Comparison of ENCODE assay signal across 8 cellular contexts in the genomic region with DNA sequence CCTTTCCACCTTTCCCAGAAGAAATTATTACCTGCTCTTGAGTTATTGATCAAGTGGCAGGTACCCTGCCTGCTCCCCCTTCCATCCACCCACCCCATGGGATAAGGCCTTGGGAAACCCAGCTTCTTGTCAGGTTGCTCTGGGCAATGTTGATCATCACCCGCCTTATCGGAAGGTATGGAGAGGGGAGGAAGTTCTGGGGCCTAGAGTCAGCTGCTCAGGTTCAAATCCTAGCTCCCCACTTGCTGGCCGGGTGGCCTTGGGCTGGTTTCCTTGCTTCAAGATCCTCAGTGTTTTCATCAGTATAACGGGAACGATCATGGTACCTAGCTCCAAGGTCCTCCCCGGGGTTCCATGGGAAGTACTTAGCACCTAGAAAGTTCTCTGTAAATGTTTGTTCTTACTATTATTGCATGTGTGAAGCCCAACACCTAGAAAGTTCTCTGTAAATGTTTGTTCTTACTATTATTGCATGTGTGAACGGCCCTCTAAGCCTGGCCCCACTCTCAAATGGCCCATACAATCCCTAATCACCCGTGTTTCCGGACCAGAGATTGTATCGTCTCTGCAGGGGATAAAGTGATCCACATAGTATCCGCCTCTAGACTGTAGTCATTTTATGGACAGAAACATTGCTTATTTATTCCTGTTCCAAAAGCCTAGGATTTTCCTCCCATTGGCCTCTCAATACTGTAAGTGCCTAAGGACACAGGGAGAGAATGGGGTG. TPM values are rescaled to one million over a fixed set of nuclear protein-coding genes. Genes with fewer than 3 reads are reported as not detected.
DNase-seq lines count a peak whose midpoint lies in the region; ATAC-seq, FAIRE-seq and TF ChIP-seq lines count a peak whose summit lies in the region.

No MANE protein-coding gene starts in this region.

- dilution Hi-C loops in endothelial cell of umbilical vein (cut with MboI; ENCODE audit: extremely low pct_ligation_motif_present, low sequenced_read_pairs): no loop called here

- DNase-seq in ELR (ENCODE audit: low read depth) (peak; percentile 20), NT2/D1 (ENCODE audit: low read depth, low spot score) (no peak), endothelial cell of umbilical vein (ENCODE audit: low read depth, low spot score) (no peak), CD1c-positive myeloid dendritic cell (ENCODE audit: extremely low spot score) (no peak), islet precursor cell (no peak), GM19238 (ENCODE audit: insufficient read length, low spot score) (no peak)

- peaks cover 21% of the 10 kb centered on the region for H3K27me3 ChIP-seq in NT2/D1 (ENCODE audit: insufficient read depth, insufficient read length)
- no peaks in the 10 kb centered on the region for H3K27me3 ChIP-seq in endothelial cell of umbilical vein (ENCODE audit: control insufficient read depth in 2 of 2, insufficient read depth in 2 of 2, low read length in 2 of 2)
- no peaks in the 10 kb centered on the region for H3K27me3 ChIP-seq in parathyroid adenoma (ENCODE audit: control insufficient read depth, insufficient read depth, low read length)

- TF ChIP-seq CTCF in endothelial cell of umbilical vein (IDR thresholded peaks at IDR 0.05; ENCODE audit: extremely low read depth in 1 of 2, insufficient read depth in 1 of 2, low read depth in 1 of 2, low read length in 2 of 2) (no peak), parathyroid adenoma (IDR thresholded peaks at IDR 0.05) (no peak)

- FAIRE-seq in endothelial cell of umbilical vein (lab: Jason Lieb, UNC): peak; percentile 42

- no peaks in the 10 kb centered on the region for H3K9me1 ChIP-seq in endothelial cell of umbilical vein (replicated peaks; ENCODE audit: control insufficient read depth, extremely low read depth, insufficient read depth, low read length)

- POLR2A ChIA-PET in endothelial cell of umbilical vein (lab: Charles Lee): interaction anchor here (0.7 to 1.4 kb wide), 2 partner anchors 11 to 16 kb away, joined by 5 to 6 read pairs; no protein-coding TSS in a partner anchor

- no peak for ATAC-seq in GM18861 (IDR thresholded peaks at IDR 0.05; ENCODE audit: unreplicated experiment)

- H3K79me2 ChIP-seq in endothelial cell of umbilical vein (ENCODE audit: control insufficient read depth, insufficient read depth, low read length) (peaks cover 31% of the 10 kb centered on the region), parathyroid adenoma (no peaks in the 10 kb centered on the region)

- H3K4me1 ChIP-seq in NT2/D1 (ENCODE audit: insufficient read depth, insufficient read length) (peaks cover 7% of the 10 kb centered on the region), endothelial cell of umbilical vein (ENCODE audit: control insufficient read depth, extremely low read depth, insufficient read depth, low read length) (peaks cover 38% of the 10 kb centered on the region), parathyroid adenoma (peaks cover 6% of the 10 kb centered on the region)

- no peaks in the 10 kb centered on the region for H4K20me1 ChIP-seq in endothelial cell of umbilical vein (replicated peaks; ENCODE audit: control insufficient read depth, extremely low read depth, insufficient read depth, low read length)

- H2AFZ ChIP-seq in endothelial cell of umbilical vein (ENCODE audit: low read depth, low read length) (peak overlapping the region; percentile 41), parathyroid adenoma (peak overlapping the region; percentile 97)

- H3K9me3 ChIP-seq in NT2/D1 (ENCODE audit: insufficient read depth, low read length) (no peaks in the 10 kb centered on the region), endothelial cell of umbilical vein (replicated peaks; ENCODE audit: control insufficient read depth, insufficient read depth, low read length) (no peaks in the 10 kb centered on the region), parathyroid adenoma (ENCODE audit: control insufficient read depth, low read length) (no peaks in the 10 kb centered on the region)

- peak overlapping the region; percentile 81 for H3K9ac ChIP-seq in NT2/D1 (ENCODE audit: insufficient read length, low read depth)
- H3K9ac ChIP-seq in endothelial cell of umbilical vein (replicated peaks; ENCODE audit: extremely low read depth, insufficient read depth, low read length): peak overlapping the region; percentile 66
- no peak overlapping the region for H3K9ac ChIP-seq in parathyroid adenoma

- intact Hi-C loops in endothelial cell of umbilical vein (cut with micrococcal nuclease): loop anchor here (1.0 to 5.0 kb wide), 4 partner anchors 12 to 172 kb away; no protein-coding TSS in a partner anchor

- H3K4me2 ChIP-seq in endothelial cell of umbilical vein (ENCODE audit: insufficient read depth, low read length) (peak overlapping the region; percentile 27), parathyroid adenoma (ENCODE audit: low read length) (peak overlapping the region; percentile 63)

- CTCF ChIA-PET in endothelial cell of umbilical vein (lab: Charles Lee): interaction anchor here (0.7 to 4.9 kb wide), 6 partner anchors 12 to 172 kb away, joined by 3 to 43 read pairs (median 7); no protein-coding TSS in a partner anchor

- TF ChIP-seq POLR2A in endothelial cell of umbilical vein (IDR thresholded peaks at IDR 0.05; ENCODE audit: low read depth, low read length): no peak

- H3K4me3 ChIP-seq in NT2/D1 (ENCODE audit: insufficient read length, low read depth) (peak overlapping the region; percentile 65), endothelial cell of umbilical vein (replicated peaks in 1 of 3; ENCODE audit: insufficient read depth in 1 of 3, low read depth in 1 of 3, low read length in 3 of 3) (peak overlapping the region; percentile 14 to 92 (median 26)), parathyroid adenoma (ENCODE audit: low read depth, low read length) (peak overlapping the region; percentile 52)

- peak overlapping the region; percentile 47 for H3K27ac ChIP-seq in endothelial cell of umbilical vein (ENCODE audit: insufficient read depth, low read depth, low read length)
- peak overlapping the region; percentile 60 for H3K27ac ChIP-seq in parathyroid adenoma

- TSS peak; percentile 38 for BruUV-seq in endothelial cell of umbilical vein (replicated peaks; lab: Mats Ljungman, UMichigan)

- no peaks in the 10 kb centered on the region for H3K36me3 ChIP-seq in NT2/D1 (ENCODE audit: insufficient read depth, insufficient read length, low read length)
- H3K36me3 ChIP-seq in endothelial cell of umbilical vein (ENCODE audit: control insufficient read depth in 2 of 2, extremely low read depth in 1 of 2, insufficient read depth in 2 of 2, low read length in 2 of 2): no peaks in the 10 kb centered on the region
- H3K36me3 ChIP-seq in parathyroid adenoma (ENCODE audit: control insufficient read depth, insufficient read depth, low read length): no peaks in the 10 kb centered on the region

TF ChIP-seq in endothelial cell of umbilical vein, 7 proteins besides CTCF, POLR2A, EP300 and RAD21:
- TF ChIP-seq JUN (IDR thresholded peaks at IDR 0.05; ENCODE audit: borderline replicate concordance, insufficient read depth, insufficient read length, low read depth) (no peak), FOS (IDR thresholded peaks at IDR 0.05; ENCODE audit: borderline replicate concordance, insufficient read depth, low read length) (no peak), GATA2 (IDR thresholded peaks at IDR 0.05; ENCODE audit: insufficient read depth, insufficient read length, low read depth, low read length) (no peak), MYC (IDR thresholded peaks at IDR 0.05; ENCODE audit: low read depth, low read length) (no peak), EZH2 (IDR thresholded peaks at IDR 0.05; ENCODE audit: borderline replicate concordance, low read depth, low read length, severe bottlenecking) (no peak), POLR2AphosphoS5 (IDR thresholded peaks at IDR 0.05; ENCODE audit: insufficient read depth, low read depth, low read length) (no peak)
- TF ChIP-seq, protein P1, sequence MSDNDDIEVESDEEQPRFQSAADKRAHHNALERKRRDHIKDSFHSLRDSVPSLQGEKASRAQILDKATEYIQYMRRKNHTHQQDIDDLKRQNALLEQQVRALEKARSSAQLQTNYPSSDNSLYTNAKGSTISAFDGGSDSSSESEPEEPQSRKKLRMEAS (IDR thresholded peaks at IDR 0.05; ENCODE audit: insufficient read depth, insufficient read length): no peak

RNA-seq across cellular contexts. Expression of a gene that starts 1.1 kb away (rescaled TPM):
- 65.7 and 72.9 TPM in 2 replicates for total RNA-seq in endothelial cell of umbilical vein
- polyA plus RNA-seq in endothelial cell of umbilical vein: 51.3 and 53.6 TPM in 2 replicates
- 35.4 and 43.2 TPM in 2 replicates for polyA plus RNA-seq in endothelial cell of umbilical vein (2011; cell fraction: cytosol; rRNA removed)
- 86.0 and 95.1 TPM in 2 replicates for polyA plus RNA-seq in endothelial cell of umbilical vein (2011; cell fraction: nucleus; rRNA removed)
- polyA plus RNA-seq in endothelial cell of umbilical vein (2012): 54.7 and 68.3 TPM in 2 replicates
- polyA minus RNA-seq in endothelial cell of umbilical vein: 75.8 and 82.4 TPM in 2 replicates
- polyA minus RNA-seq in endothelial cell of umbilical vein (2011; cell fraction: cytosol; rRNA and poly(A)+ RNA removed): 10.0 TPM
- 69.8 and 84.1 TPM in 2 replicates for polyA minus RNA-seq in endothelial cell of umbilical vein (2011; cell fraction: nucleus; rRNA and poly(A)+ RNA removed)
